Comparison of ENCODE assay signal across 1 cellular context in genomic region chr3:51675201-51675611, GRCh38.
TF ChIP-seq lines count a peak whose summit lies in the region.

No MANE protein-coding gene starts in this region.

TF ChIP-seq in WTC11, 78 proteins besides CTCF, POLR2A, EP300 and RAD21 (continued from another document):
- TF ChIP-seq HMGXB4 (CRISPR knock-in tag; IDR thresholded peaks at IDR 0.05): no peak
- no peak for TF ChIP-seq MXD4 (CRISPR knock-in tag; IDR thresholded peaks at IDR 0.05; ENCODE audit: borderline replicate concordance)
- no peak for TF ChIP-seq TEAD4 (CRISPR knock-in tag; IDR thresholded peaks at IDR 0.05)
